8 cellular contexts compared by ENCODE assay signal in genomic region chr4:82428526-82428968, GRCh38. TPM values are rescaled to one million over a fixed set of nuclear protein-coding genes. Genes with fewer than 3 reads are reported as not detected.
DNase-seq lines count a peak whose midpoint lies in the region; ATAC-seq, FAIRE-seq and TF ChIP-seq lines count a peak whose summit lies in the region.

No MANE protein-coding gene starts in this region.

- peak overlapping the region; percentile 83 to 100 (median 97) for H3K27ac Mint-ChIP-seq in CD8-positive, alpha-beta memory T cell

- peaks cover 53 to 79% of the 10 kb centered on the region in 2 experiments for H3K79me2 ChIP-seq in H1 (ENCODE audit: control insufficient read depth in 1 of 2, insufficient read depth in 2 of 2, low read length in 2 of 2)

- peaks cover 0 to 2% (median 0%) of the 10 kb centered on the region in 5 donors for H3K9me3 Mint-ChIP-seq in CD8-positive, alpha-beta memory T cell

- peaks cover 3% of the 10 kb centered on the region for H3K23me2 ChIP-seq in H1 (ENCODE audit: low read depth, low read length)

- no peak overlapping the region for H2BK12ac ChIP-seq in H1 (ENCODE audit: low read depth, low read length)

- peak overlapping the region; percentile 99; the same call in 1 of the 2 replicates for H4K8ac ChIP-seq in H1 (ENCODE audit: extremely low read depth, insufficient read depth, low read length)

- TF ChIP-seq POLR2A in NB4 (IDR thresholded peaks at IDR 0.05; ENCODE audit: extremely low read depth, insufficient read length) (no peak), H1 (IDR thresholded peaks at IDR 0.05; ENCODE audit: control extremely low read depth in 1 of 2, low read depth in 2 of 2, low read length in 2 of 2) (no peak)

- H2BK15ac ChIP-seq in H1 (ENCODE audit: low read length), result no peak overlapping the region

- H3K9me3 ChIP-seq in CD8-positive, alpha-beta memory T cell (ENCODE audit: low read length), result no peaks in the 10 kb centered on the region
- H3K9me3 ChIP-seq in H1 (ENCODE audit: insufficient read depth in 2 of 2, low read depth in 1 of 2, low read length in 1 of 2), result no peaks in the 10 kb centered on the region
- no peaks in the 10 kb centered on the region for H3K9me3 ChIP-seq in neuron (ENCODE audit: low read length)

- no peak overlapping the region for H3K4ac ChIP-seq in H1 (replicated peaks; ENCODE audit: insufficient read length, low read depth, low read length)

- peak overlapping the region; percentile 95; the same call in 1 of the 2 replicates for H2BK5ac ChIP-seq in H1 (ENCODE audit: low read depth, low read length)

- no peak overlapping the region for H2AFZ ChIP-seq in H1 (ENCODE audit: low read length)
- H2AFZ ChIP-seq in neuron (ENCODE audit: low read depth, low read length), result no peak overlapping the region

- FAIRE-seq in H1 (lab: Jason Lieb, UNC), result no peak

- peaks cover 37% of the 10 kb centered on the region for H3K36me3 ChIP-seq in CD8-positive, alpha-beta memory T cell (ENCODE audit: insufficient read depth, low read length)
- H3K36me3 ChIP-seq in H1 (ENCODE audit: control insufficient read depth in 2 of 4, insufficient read depth in 4 of 4, low read length in 3 of 4), result peaks cover 17 to 51% (median 43%) of the 10 kb centered on the region in 4 experiments
- peaks cover 56% of the 10 kb centered on the region for H3K36me3 ChIP-seq in neuron (ENCODE audit: insufficient read depth, low read length)

- DNase-seq in CD8-positive, alpha-beta memory T cell, result no peak
- DNase-seq in NB4 (ENCODE audit: low read depth) (no peak), H1 (ENCODE audit: low read depth in 1 of 2, low spot score in 2 of 2) (no peak), NCI-H2029 (lab: John Stamatoyannopoulos, UW) (no peak)
- no peak for DNase-seq in stimulated activated naive CD4-positive, alpha-beta T cell treated with Interleukin-2 at 50 U/mL for 16 hours (lab: John Stamatoyannopoulos, UW)

- no peak overlapping the region for H3K23ac ChIP-seq in H1 (ENCODE audit: insufficient read length)

- H2BK120ac ChIP-seq in H1 (replicated peaks; ENCODE audit: low read depth, low read length), result no peak overlapping the region

- peak overlapping the region; percentile 9; the same call in 1 of the 2 replicates for H3K18ac ChIP-seq in H1 (ENCODE audit: extremely low read depth, low read length)

- peak overlapping the region; percentile 78 for H3K4me2 ChIP-seq in H1 (ENCODE audit: insufficient read depth in 1 of 2, low read depth in 2 of 2, low read length in 2 of 2)

- CTCF ChIA-PET in CD8-positive, alpha-beta memory T cell (lab: Charles Lee), result interaction anchor here (0.6 to 2.7 kb wide), 21 partner anchors 9 to 956 kb away, joined by 3 to 31 read pairs (median 4); partner anchors contain the start of genes HNRNPD, RASGEF1B and SCD5
- CTCF ChIA-PET in H1 (lab: Charles Lee; ENCODE audit: partially characterized antibody), result interaction anchor here (0.6 to 2.5 kb wide), 8 partner anchors 9 to 112 kb away, joined by 3 to 9 read pairs (median 4); no protein-coding TSS in a partner anchor

- 1% methylated on average over 9 of the region's 14 CpGs; no CpG with 5 or more reads in 1 of the 2 experiments for WGBS in H1 (ENCODE audit: extremely low coverage in 1 of 2, insufficient coverage in 1 of 2, insufficient read length in 1 of 2, insufficient replicate concordance in 2 of 2, low coverage in 1 of 2, low lambda C conversion rate in 2 of 2, missing lambda C conversion rate in 1 of 2), 2 experiments

- peaks cover 30 to 35% of the 10 kb centered on the region in 2 experiments for H4K20me1 ChIP-seq in H1 (replicated peaks in 1 of 2; ENCODE audit: control insufficient read depth in 1 of 2, insufficient read depth in 2 of 2, low read length in 2 of 2)

- no peak for TF ChIP-seq RAD21 in H1 (IDR thresholded peaks at IDR 0.05 in 1 of 2, conservative IDR thresholded peaks at IDR 0.05 in 1 of 2; ENCODE audit: low read depth in 2 of 2, low read length in 2 of 2)

- H3K79me1 ChIP-seq in H1 (ENCODE audit: low read depth, low read length), result no peaks in the 10 kb centered on the region

- H3K9ac ChIP-seq in H1 (replicated peaks in 1 of 4; ENCODE audit: extremely low read depth in 1 of 4, low read depth in 3 of 4, low read length in 3 of 4), result peak overlapping the region; percentile 80 to 100 (median 99)

- peak overlapping the region; percentile 96 to 100 (median 100) for H3K4me3 Mint-ChIP-seq in CD8-positive, alpha-beta memory T cell

- H3K27me3 ChIP-seq in CD8-positive, alpha-beta memory T cell (ENCODE audit: insufficient read depth, low read length, poor library complexity, severe bottlenecking), result no peaks in the 10 kb centered on the region
- H3K27me3 ChIP-seq in H1 (replicated peaks in 1 of 4; ENCODE audit: control insufficient read depth in 3 of 4, extremely low read depth in 1 of 4, insufficient read depth in 3 of 4, low read length in 3 of 4) (no peaks in the 10 kb centered on the region), neuron (ENCODE audit: insufficient read depth, low read length) (no peaks in the 10 kb centered on the region)

- peaks cover 63 to 81% (median 76%) of the 10 kb centered on the region in 3 donors for H3K4me1 Mint-ChIP-seq in CD8-positive, alpha-beta memory T cell

- TF ChIP-seq CTCF in NB4 (IDR thresholded peaks at IDR 0.05; ENCODE audit: low read depth, low read length), result no peak
- TF ChIP-seq CTCF in H1 (IDR thresholded peaks at IDR 0.05; ENCODE audit: control extremely low read depth in 1 of 3, insufficient read depth in 1 of 3, low read depth in 1 of 3, low read length in 3 of 3), result no peak

- H3K36me3 Mint-ChIP-seq in CD8-positive, alpha-beta memory T cell, result peaks cover 12 to 77% (median 31%) of the 10 kb centered on the region in 3 donors

- H3K14ac ChIP-seq in H1 (ENCODE audit: insufficient read length), result no peak overlapping the region

- peaks cover 43% of the 10 kb centered on the region for H3K4me1 ChIP-seq in CD8-positive, alpha-beta memory T cell (ENCODE audit: insufficient read depth, low read length)
- peaks cover 0 to 4% (median 2%) of the 10 kb centered on the region in 4 experiments; a peak in 3 of 7 replicates for H3K4me1 ChIP-seq in H1 (replicated peaks in 1 of 4; ENCODE audit: control insufficient read depth in 3 of 4, insufficient read depth in 4 of 4, low read length in 3 of 4)
- peaks cover 28% of the 10 kb centered on the region for H3K4me1 ChIP-seq in neuron (ENCODE audit: insufficient read depth, low read length)

- TF ChIP-seq EP300 in H1 (IDR thresholded peaks at IDR 0.05; ENCODE audit: borderline replicate concordance in 1 of 2, low read depth in 2 of 2, low read length in 2 of 2), result no peak

- POLR2A ChIA-PET in CD8-positive, alpha-beta memory T cell (lab: Charles Lee), result interaction anchor here (1.1 to 5.5 kb wide), 14 partner anchors 9 to 1027 kb away, joined by 3 to 102 read pairs (median 6); partner anchors contain the start of genes COPS4, HELQ, HNRNPD and MRPS18C
- POLR2A ChIA-PET in H1 (lab: Charles Lee; ENCODE audit: partially characterized antibody), result interaction anchor here (0.9 to 7.3 kb wide), 36 partner anchors 9 to 474 kb away, joined by 3 to 126 read pairs (median 5); partner anchors contain the start of genes HNRNPD and THAP9

- H3K27ac ChIP-seq in CD8-positive, alpha-beta memory T cell (ENCODE audit: low read depth, low read length), result peak overlapping the region; percentile 99
- H3K27ac ChIP-seq in H1 (ENCODE audit: low read depth, low read length), result peak overlapping the region; percentile 91

- H4K5ac ChIP-seq in H1 (ENCODE audit: insufficient read length, low read depth, low read length), result no peak overlapping the region

- H3K27me3 Mint-ChIP-seq in CD8-positive, alpha-beta memory T cell, result peaks cover 0 to 4% of the 10 kb centered on the region in 2 donors

- H4K91ac ChIP-seq in H1 (replicated peaks; ENCODE audit: insufficient read length, low read length), result no peak overlapping the region

- no peak overlapping the region for H3K56ac ChIP-seq in H1 (replicated peaks; ENCODE audit: insufficient read length, low read depth, low read length)

- no peak overlapping the region for H2BK20ac ChIP-seq in H1 (ENCODE audit: low read length)

- peak overlapping the region; percentile 97 for H3K4me3 ChIP-seq in CD8-positive, alpha-beta memory T cell (ENCODE audit: low read length)
- peak overlapping the region; percentile 83 for H3K4me3 ChIP-seq in NB4 (ENCODE audit: low read depth, low read length)
- peak overlapping the region; percentile 94 to 97 (median 94) for H3K4me3 ChIP-seq in H1 (ENCODE audit: extremely low read depth in 1 of 4, insufficient read depth in 2 of 4, low read depth in 3 of 4, low read length in 4 of 4)
- H3K4me3 ChIP-seq in neuron (ENCODE audit: low read length), result peak overlapping the region; percentile 91

- ATAC-seq in HG03354 (IDR thresholded peaks at IDR 0.05; ENCODE audit: poor library complexity, severe bottlenecking, unreplicated experiment) (no peak), GM21529 (IDR thresholded peaks at IDR 0.05; ENCODE audit: unreplicated experiment) (no peak)

- H2AK5ac ChIP-seq in H1 (ENCODE audit: low read depth, low read length), result no peak overlapping the region

RNA-seq across cellular contexts. Expression of gene HNRNPDL, which starts 1.7 kb away (rescaled TPM):
- 100 to 1,000 TPM; 423 to 438 TPM for total RNA-seq in CD8-positive, alpha-beta memory T cell
- 257 TPM for polyA plus RNA-seq in CD8-positive, alpha-beta memory T cell
- total RNA-seq in H1 (2021; fragmentation: NEBNext Ultra II Directional; extraction: Animal tissue kit (Norgen Biotek cat#: 25700)), result 408 and 411 TPM in 2 replicates
- 133 and 197 TPM in 2 replicates for polyA plus RNA-seq in H1 (2011; rRNA removed)
- 371 TPM for polyA plus RNA-seq in H1 (2011; cell fraction: cytosol; rRNA removed)
- polyA plus RNA-seq in H1 (2011; cell fraction: nucleus; rRNA removed), result 158 TPM
- 321 to 400 TPM (median 352 TPM) in 4 replicates for polyA plus RNA-seq in H1 (2012, experiment 1 of 2)
- 68.1 TPM for polyA plus RNA-seq in H1 (2012, experiment 2 of 2)
- polyA plus RNA-seq in H1 (2013, experiment 1 of 2), result 392 TPM
- 386 TPM for polyA plus RNA-seq in H1 (2013, experiment 2 of 2)
- 31.2 and 33.1 TPM in 2 replicates for polyA minus RNA-seq in H1 (2011; rRNA and poly(A)+ RNA removed)
- polyA minus RNA-seq in H1 (2011; cell fraction: cytosol; rRNA and poly(A)+ RNA removed), result 81.2 TPM
- polyA minus RNA-seq in H1 (2011; cell fraction: nucleus; rRNA and poly(A)+ RNA removed), result 136 TPM

RNA-seq across cellular contexts. Expression of gene ENOPH1, which starts 1.8 kb away (rescaled TPM):
- 10 to 100 TPM; 58.3 to 60.7 TPM for total RNA-seq in CD8-positive, alpha-beta memory T cell
- 42.4 TPM for polyA plus RNA-seq in CD8-positive, alpha-beta memory T cell
- 83.0 and 89.3 TPM in 2 replicates for total RNA-seq in H1 (2021; fragmentation: NEBNext Ultra II Directional; extraction: Animal tissue kit (Norgen Biotek cat#: 25700))
- polyA plus RNA-seq in H1 (2011; rRNA removed), result 19.7 and 25.1 TPM in 2 replicates
- polyA plus RNA-seq in H1 (2011; cell fraction: cytosol; rRNA removed), result 34.9 TPM
- polyA plus RNA-seq in H1 (2011; cell fraction: nucleus; rRNA removed), result 22.6 TPM
- polyA plus RNA-seq in H1 (2012, experiment 1 of 2), result 61.7 to 75.0 TPM (median 64.4 TPM) in 4 replicates
- polyA plus RNA-seq in H1 (2012, experiment 2 of 2), result 15.3 TPM
- 49.3 TPM for polyA plus RNA-seq in H1 (2013, experiment 1 of 2)
- polyA plus RNA-seq in H1 (2013, experiment 2 of 2), result 49.9 TPM
- 19.9 and 22.3 TPM in 2 replicates for polyA minus RNA-seq in H1 (2011; rRNA and poly(A)+ RNA removed)
- 19.0 TPM for polyA minus RNA-seq in H1 (2011; cell fraction: cytosol; rRNA and poly(A)+ RNA removed)
- polyA minus RNA-seq in H1 (2011; cell fraction: nucleus; rRNA and poly(A)+ RNA removed), result 23.6 TPM

RNA-seq across cellular contexts. Expression of gene HNRNPD, which starts 54.8 kb away (rescaled TPM):
- total RNA-seq in CD8-positive, alpha-beta memory T cell, result 100 to 1,000 TPM; 452 to 475 TPM
- 271 TPM for polyA plus RNA-seq in CD8-positive, alpha-beta memory T cell
- total RNA-seq in H1 (2021; fragmentation: NEBNext Ultra II Directional; extraction: Animal tissue kit (Norgen Biotek cat#: 25700)), result 642 and 646 TPM in 2 replicates
- 118 and 144 TPM in 2 replicates for polyA plus RNA-seq in H1 (2011; rRNA removed)
- 153 TPM for polyA plus RNA-seq in H1 (2011; cell fraction: cytosol; rRNA removed)
- 156 TPM for polyA plus RNA-seq in H1 (2011; cell fraction: nucleus; rRNA removed)
- 510 to 581 TPM (median 530 TPM) in 4 replicates for polyA plus RNA-seq in H1 (2012, experiment 1 of 2)
- 265 TPM for polyA plus RNA-seq in H1 (2012, experiment 2 of 2)
- polyA plus RNA-seq in H1 (2013, experiment 1 of 2), result 610 TPM
- polyA plus RNA-seq in H1 (2013, experiment 2 of 2), result 607 TPM
- polyA minus RNA-seq in H1 (2011; rRNA and poly(A)+ RNA removed), result 33.5 and 37.3 TPM in 2 replicates
- polyA minus RNA-seq in H1 (2011; cell fraction: cytosol; rRNA and poly(A)+ RNA removed), result 85.3 TPM
- polyA minus RNA-seq in H1 (2011; cell fraction: nucleus; rRNA and poly(A)+ RNA removed), result 102 TPM
